Comparison of ENCODE assay signal across 27 cellular contexts in genomic region chr2:15565392-15565791, GRCh38.
"Had no signal": no experiment of that assay in that cellular context is flagged by ENCODE, and none has a peak within 500 bp of the region (broad histone marks: within the 10 kb centered on the region; RNA-seq: fewer than 3 reads in every experiment).

No MANE protein-coding gene starts in this region.

- ATAC-seq: stimulated activated effector memory CD8-positive, alpha-beta T cell treated with anti-CD3 and anti-CD28 coated beads, Interleukin-12 subunit alpha, Interleukin-12 subunit beta, amount 100 ng/mL, for 72 hours; stimulated activated memory B cell treated with anti-CD40 and anti-IgM and Interleukin-4, amounts not matched to agents 10 μg/mL and 1 μg/mL and 100 μg/mL, for 72 hours; stimulated activated naive B cell treated with anti-CD40 and anti-IgM and Interleukin-4, amounts not matched to agents 10 μg/mL and 1 μg/mL and 100 μg/mL, for 72 hours; stimulated activated naive CD8-positive, alpha-beta T cell treated with anti-CD3 and anti-CD28 coated beads, Interleukin-15, amount 100 ng/mL, for 72 hours; stimulated activated naive CD8-positive, alpha-beta T cell treated with anti-CD3 and anti-CD28 coated beads, Interleukin-15, Interleukin-2, amounts not matched to agents 100 U/mL and 50 U/mL, for 24 hours; upper lobe of right lung had no signal

- H3K4me1 ChIP-seq: suprapubic skin, testis, upper lobe of right lung, uterus had no signal

- FAIRE-seq: urothelium cell line had no signal

- H3K36me3 ChIP-seq: stomach, suprapubic skin, thoracic aorta, thyroid gland, tibial artery, tibial nerve, transverse colon, upper lobe of left lung, upper lobe of right lung, uterus, vagina had no signal

- H3K27me3 ChIP-seq: stomach, suprapubic skin, testis, thyroid gland, tibial artery, tibial nerve, transverse colon, upper lobe of left lung, upper lobe of right lung, uterus, vagina had no signal

- H3K4me3 ChIP-seq: stomach, suprapubic skin, testis, thoracic aorta, thyroid gland, tibial artery, tibial nerve, transverse colon, upper lobe of left lung, upper lobe of right lung, uterus, vagina had no signal

- DNase-seq: stimulated activated CD4-positive, alpha-beta T cell treated with anti-CD3 and anti-CD28 coated beads, Interleukin-2, amount 100 ng/mL, for 48 hours; stimulated activated CD4-positive, alpha-beta T cell treated with anti-CD3 and anti-CD28 coated beads, Interleukin-4, amount 100 ng/mL, for 1 hour; stimulated activated CD4-positive, alpha-beta T cell treated with anti-CD3 and anti-CD28 coated beads, Interleukin-4, amount 100 ng/mL, for 24 hours; stimulated activated CD4-positive, alpha-beta T cell treated with anti-CD3 and anti-CD28 coated beads, Interleukin-4, amount 100 ng/mL, for 4 hours; stimulated activated CD8-positive, alpha-beta memory T cell treated with anti-CD3 and anti-CD28 coated beads, Interleukin-4, amount 100 ng/mL, for 48 hours; stimulated activated naive B cell treated with anti-CD40 and anti-IgM and Interleukin-4, amounts not matched to agents 10 μg/mL and 1 μg/mL and 100 μg/mL, for 72 hours; stimulated activated naive CD4-positive, alpha-beta T cell; stimulated activated naive CD4-positive, alpha-beta T cell treated with Interleukin-2 at 50 U/mL for 16 hours; stimulated activated naive CD8-positive, alpha-beta T cell treated with anti-CD3 and anti-CD28 coated beads, Interleukin-15, amount 100 ng/mL, for 72 hours; stimulated activated naive CD8-positive, alpha-beta T cell treated with anti-CD3 and anti-CD28 coated beads, Interleukin-15, Interleukin-2, amounts not matched to agents 100 U/mL and 50 U/mL, for 24 hours; stomach; substantia nigra; testis; thyroid gland; tibial artery; transverse colon; trophoblast cell; upper lobe of left lung; upper lobe of right lung; uterus had no signal

- H3K9me3 ChIP-seq: stomach, suprapubic skin, testis, thoracic aorta, thyroid gland, tibial artery, tibial nerve, transverse colon, upper lobe of left lung, upper lobe of right lung, uterus, vagina had no signal

- H3K27ac ChIP-seq: stomach, suprapubic skin, testis, thoracic aorta, thyroid gland, tibial artery, tibial nerve, transverse colon, upper lobe of left lung, upper lobe of right lung, uterus, vagina had no signal
